In genomic region chr9:127502706-127503378, GRCh38 we compare ENCODE assay signal across 23 cellular contexts.
"Had no signal": no experiment of that assay in that cellular context is flagged by ENCODE, and none has a peak within 500 bp of the region (broad histone marks: within the 10 kb centered on the region; RNA-seq: fewer than 3 reads in every experiment).

No MANE protein-coding gene starts in this region.

- FAIRE-seq: pancreas, TTC549 had no signal

- H3K4me1 Mint-ChIP-seq: activated CD4-positive, alpha-beta T cell treated with anti-CD3 and anti-CD28 coated beads, Interleukin-2, amount 10 ng/mL, durations not matched to agents 7 days and 5 days; nephron; stimulated activated naive B cell treated with anti-CD40 and anti-IgM and Interleukin-4, amounts not matched to agents 10 μg/mL and 1 μg/mL and 100 μg/mL, for 72 hours had no signal

- H3K27ac Mint-ChIP-seq: activated CD4-positive, alpha-beta T cell treated with anti-CD3 and anti-CD28 coated beads, Interleukin-2, amount 10 ng/mL, durations not matched to agents 7 days and 5 days; nephron; stimulated activated naive B cell treated with anti-CD40 and anti-IgM and Interleukin-4, amounts not matched to agents 10 μg/mL and 1 μg/mL and 100 μg/mL, for 72 hours had no signal

- H3K27me3 ChIP-seq: ascending aorta, brain microvascular endothelial cell, foreskin keratinocyte, pancreas, right lobe of liver, transverse colon, uterus had no signal

- H3K4me3 Mint-ChIP-seq: activated CD4-positive, alpha-beta T cell treated with anti-CD3 and anti-CD28 coated beads, Interleukin-2, amount 10 ng/mL, durations not matched to agents 7 days and 5 days; nephron had no signal

- H3K36me3 ChIP-seq: right lobe of liver, uterus had no signal

- H3K36me3 Mint-ChIP-seq: activated naive CD4-positive, alpha-beta T cell treated with anti-CD3 and anti-CD28 coated beads, Interleukin-2, amount 50 U/mL, for 72 hours had no signal

- DNase-seq: activated CD4-positive, alpha-beta T cell treated with anti-CD3 and anti-CD28 coated beads, Interleukin-2, amount 10 ng/mL, durations not matched to agents 7 days and 5 days; activated CD4-positive, CD25-positive, alpha-beta regulatory T cell treated with anti-CD3 and anti-CD28 coated beads, Interleukin-2, amount 50 U/mL, for 72 hours; activated T-cell treated with anti-CD3 and anti-CD28 coated beads, Interleukin-2, amount 50 U/mL, for 1 hour; brain microvascular endothelial cell; central memory CD4-positive, alpha-beta T cell; dermis blood vessel endothelial cell; effector CD8-positive, alpha-beta T cell; erythroblast; foreskin keratinocyte; midbrain; stimulated activated CD4-positive, alpha-beta T cell treated with anti-CD3 and anti-CD28 coated beads, Interleukin-15, amount 100 ng/mL, for 24 hours; stimulated activated naive B cell treated with anti-CD40 and anti-IgM and Interleukin-4, amounts not matched to agents 10 μg/mL and 1 μg/mL and 100 μg/mL, for 72 hours; transverse colon; uterus; WERI-Rb-1 had no signal

- H3K9me3 ChIP-seq: ascending aorta, pancreas, right lobe of liver, transverse colon, uterus had no signal

- H3K4me2 ChIP-seq: smooth muscle cell had no signal

- H3K9me3 Mint-ChIP-seq: activated CD4-positive, alpha-beta T cell treated with anti-CD3 and anti-CD28 coated beads, Interleukin-2, amount 10 ng/mL, durations not matched to agents 7 days and 5 days; activated naive CD4-positive, alpha-beta T cell treated with anti-CD3 and anti-CD28 coated beads, Interleukin-2, amount 50 U/mL, for 72 hours; nephron; stimulated activated naive B cell treated with anti-CD40 and anti-IgM and Interleukin-4, amounts not matched to agents 10 μg/mL and 1 μg/mL and 100 μg/mL, for 72 hours had no signal

- H3K27ac ChIP-seq: ascending aorta, brain microvascular endothelial cell, foreskin keratinocyte, pancreas, right lobe of liver, transverse colon, uterus, WERI-Rb-1 had no signal

- H3K4me1 ChIP-seq: foreskin keratinocyte, pancreas, right lobe of liver, transverse colon, uterus had no signal

- H3K4me3 ChIP-seq: ascending aorta, lung, pancreas, right lobe of liver, smooth muscle cell, transverse colon, uterus had no signal

- H3K27me3 Mint-ChIP-seq: activated CD4-positive, alpha-beta T cell treated with anti-CD3 and anti-CD28 coated beads, Interleukin-2, amount 10 ng/mL, durations not matched to agents 7 days and 5 days; stimulated activated naive B cell treated with anti-CD40 and anti-IgM and Interleukin-4, amounts not matched to agents 10 μg/mL and 1 μg/mL and 100 μg/mL, for 72 hours had no signal
